Comparison of ENCODE assay signal across 1 cellular context in genomic region chr16:88747588-88748301, GRCh38.
TF ChIP-seq lines count a peak whose summit lies in the region.

No MANE protein-coding gene starts in this region.

TF ChIP-seq in K562, 482 proteins besides CTCF, POLR2A, EP300 and RAD21 (continues in another document):
- TF ChIP-seq ZNF512 (tag; IDR thresholded peaks at IDR 0.05) (no peak), THRB (CRISPR knock-in tag; conservative IDR thresholded peaks at IDR 0.05) (0 out of 2 replicates have a peak, but pooled peaks have one; percentile 4), CREB1 (IDR thresholded peaks at IDR 0.05) (no peak), CREB1 (CRISPR knock-in tag; IDR thresholded peaks at IDR 0.05) (peak; percentile 30; the same call in 1 of the 2 replicates), ZHX1 (conservative IDR thresholded peaks at IDR 0.05; ENCODE audit: low read length) (0 out of 2 replicates have a peak, but pooled peaks have one; percentile 11), DLX4 (CRISPR knock-in tag; IDR thresholded peaks at IDR 0.05) (no peak), C11orf30 (IDR thresholded peaks at IDR 0.05; ENCODE audit: low read depth) (no peak), POLR2G (IDR thresholded peaks at IDR 0.05; ENCODE audit: low read depth, low read length) (peak; percentile 49; the same call in 1 of the 2 replicates), SP1 (CRISPR knock-in tag; IDR thresholded peaks at IDR 0.05) (peak; percentile 83), ETS1 (conservative IDR thresholded peaks at IDR 0.05; ENCODE audit: control insufficient read depth, low read depth, low read length) (no peak), GABPB1 (CRISPR knock-in tag; IDR thresholded peaks at IDR 0.05) (peak; percentile 25; the same call in 1 of the 2 replicates), PRMT5 (CRISPR knock-in tag; IDR thresholded peaks at IDR 0.05) (no peak), ZNF280B (CRISPR knock-in tag; IDR thresholded peaks at IDR 0.05) (no peak), MTA3 (IDR thresholded peaks at IDR 0.05; ENCODE audit: borderline replicate concordance) (peak; percentile 76), STAT6 (CRISPR knock-in tag; IDR thresholded peaks at IDR 0.05) (no peak), ZNF707 (CRISPR knock-in tag; conservative IDR thresholded peaks at IDR 0.05) (no peak), SRF (CRISPR knock-in tag; IDR thresholded peaks at IDR 0.05) (peak in 1 of 2 experiments; percentile 58; a peak in 1 of 4 replicates), RB1 (IDR thresholded peaks at IDR 0.05; ENCODE audit: low read depth) (peak; percentile 41; the same call in 1 of the 2 replicates), XRCC5 (IDR thresholded peaks at IDR 0.05; ENCODE audit: low read depth, low read length) (peak; percentile 81), ZNF41 (CRISPR knock-in tag; conservative IDR thresholded peaks at IDR 0.05) (no peak), NEUROD1 (IDR thresholded peaks at IDR 0.05; ENCODE audit: borderline replicate concordance, low read depth, low read length, partially characterized antibody) (peak; percentile 22), JUN (IDR thresholded peaks at IDR 0.05; ENCODE audit: borderline replicate concordance, low read depth, low read length) (peak; percentile 28; the same call in 1 of the 2 replicates), JUN (CRISPR knock-in tag; IDR thresholded peaks at IDR 0.05; ENCODE audit: borderline replicate concordance) (peak; percentile 42; the same call in 1 of the 2 replicates), ZC3H8 (IDR thresholded peaks at IDR 0.05) (no peak), XRCC4 (IDR thresholded peaks at IDR 0.05; ENCODE audit: extremely low read depth, insufficient read depth, insufficient read length) (no peak), KAT7 (CRISPR knock-in tag; IDR thresholded peaks at IDR 0.05; ENCODE audit: borderline replicate concordance) (no peak), IRF2 (CRISPR knock-in tag; IDR thresholded peaks at IDR 0.05) (peak; percentile 58; the same call in 1 of the 2 replicates), KLF13 (tag; IDR thresholded peaks at IDR 0.05; ENCODE audit: borderline replicate concordance, low read depth) (peak; percentile 87; the same call in 1 of the 2 replicates), RCOR1 (IDR thresholded peaks at IDR 0.05; ENCODE audit: borderline replicate concordance in 1 of 2, low read depth in 2 of 2, low read length in 2 of 2) (0 out of 4 replicates have a peak, but pooled peaks of 1 of the 2 experiments have one; percentile 51), NR2F6 (CRISPR knock-in tag; IDR thresholded peaks at IDR 0.05) (no peak), PBX2 (CRISPR knock-in tag; IDR thresholded peaks at IDR 0.05; ENCODE audit: low read depth) (no peak), PBX2 (tag; conservative IDR thresholded peaks at IDR 0.05; ENCODE audit: low read depth) (no peak), TGIF2 (CRISPR knock-in tag; IDR thresholded peaks at IDR 0.05) (no peak), TEAD1 (CRISPR knock-in tag; IDR thresholded peaks at IDR 0.05) (0 out of 4 replicates have a peak, but pooled peaks of 1 of the 2 experiments have one; percentile 21), GATAD2B (IDR thresholded peaks at IDR 0.05; ENCODE audit: borderline replicate concordance) (no peak), CREM (IDR thresholded peaks at IDR 0.05; ENCODE audit: low read depth) (peak; percentile 65), SRSF7 (optimal IDR thresholded peaks at IDR 0.05; ENCODE audit: low read depth, low read length) (no peak), CTCFL (IDR thresholded peaks at IDR 0.05; ENCODE audit: borderline replicate concordance, insufficient read depth, low read depth, low read length, poor library complexity, severe bottlenecking) (peak; percentile 66), MYNN (IDR thresholded peaks at IDR 0.05) (peak; percentile 59; the same call in 1 of the 2 replicates), MYNN (CRISPR knock-in tag; IDR thresholded peaks at IDR 0.05) (no peak), MAZ (CRISPR knock-in tag; conservative IDR thresholded peaks at IDR 0.05 in 1 of 2, IDR thresholded peaks at IDR 0.05 in 1 of 2) (peak in 1 of 2 experiments; percentile 57; a peak in 2 of 4 replicates), STAG1 (CRISPR knock-in tag; IDR thresholded peaks at IDR 0.05; ENCODE audit: borderline replicate concordance) (0 out of 2 replicates have a peak, but pooled peaks have one; percentile 7), EGR1 (conservative IDR thresholded peaks at IDR 0.05) (peak; percentile 52), MYC (IDR thresholded peaks at IDR 0.05; ENCODE audit: low read depth, low read length) (0 out of 2 replicates have a peak, but pooled peaks have one; percentile 42), MYC (CRISPR knock-in tag; IDR thresholded peaks at IDR 0.05; ENCODE audit: borderline replicate concordance, low read depth) (no peak), PKNOX1 (IDR thresholded peaks at IDR 0.05) (0 out of 2 replicates have a peak, but pooled peaks have one; percentile 15), ZFP36 (IDR thresholded peaks at IDR 0.05; ENCODE audit: low read depth, low read length, partially characterized antibody) (peak; percentile 10), SMARCC2 (IDR thresholded peaks at IDR 0.05; ENCODE audit: low read depth) (no peak)
